ENCODE assay signal across 11 cellular contexts in the genomic region with DNA sequence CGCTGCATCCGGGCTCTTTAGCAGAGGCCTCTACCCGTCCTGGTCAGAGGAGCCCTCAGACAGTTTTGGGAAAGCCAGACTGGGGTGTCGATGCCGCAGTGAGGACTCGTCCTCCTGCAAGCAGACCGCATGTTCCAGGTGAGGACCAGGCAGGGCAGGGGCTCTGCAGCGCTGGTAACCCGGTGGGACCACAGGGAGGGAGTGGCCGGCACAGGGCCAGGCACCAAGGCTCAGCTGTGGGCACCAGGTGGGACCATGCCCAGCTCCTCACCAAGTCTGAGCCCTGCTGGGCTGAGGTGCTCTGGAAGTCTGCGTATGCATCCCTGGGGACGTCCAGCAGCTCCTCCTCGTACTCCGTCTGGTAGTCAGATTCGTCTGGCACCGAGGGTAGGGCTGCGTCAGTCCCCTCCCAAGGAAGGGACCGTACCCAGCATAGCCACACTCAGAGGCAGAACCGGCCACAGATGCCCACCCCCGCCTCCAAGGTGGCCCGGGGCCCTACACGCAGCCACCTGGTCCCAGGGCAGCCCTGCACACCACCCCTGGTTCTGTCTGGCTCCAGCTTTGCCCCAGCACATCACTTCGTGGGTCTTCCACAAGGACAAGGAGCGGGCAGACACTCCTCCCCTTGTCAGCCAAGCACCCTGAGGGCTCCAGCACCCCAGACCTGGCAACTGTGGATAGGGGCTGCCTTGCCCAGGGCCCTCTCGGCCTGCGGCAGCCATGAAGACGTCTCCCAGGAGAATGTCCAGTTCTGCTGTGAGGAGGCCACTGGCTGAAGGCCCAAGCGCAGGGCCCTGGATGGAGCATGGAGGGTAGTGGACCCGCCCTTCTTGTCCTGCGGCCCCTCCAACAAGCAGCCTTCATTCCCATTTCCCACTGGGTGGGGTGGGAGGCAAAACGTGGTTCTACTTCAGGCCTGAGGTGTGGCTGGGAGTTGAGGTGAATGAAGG. TPM values are rescaled to one million over a fixed set of nuclear protein-coding genes. Genes with fewer than 3 reads are reported as not detected.
DNase-seq lines count a peak whose midpoint lies in the region; ATAC-seq and TF ChIP-seq lines count a peak whose summit lies in the region.
"Had no signal": no experiment of that assay in that cellular context is flagged by ENCODE, and none has a peak within 500 bp of the region (broad histone marks: within the 10 kb centered on the region; RNA-seq: fewer than 3 reads in every experiment).

No MANE protein-coding gene starts in this region.

- no peaks in the 10 kb centered on the region for H3K27me3 ChIP-seq in right lobe of liver
- H3K27me3 ChIP-seq in upper lobe of right lung = no peaks in the 10 kb centered on the region
- H3K27me3 ChIP-seq in lower lobe of right lung (ENCODE audit: low read depth) = no peaks in the 10 kb centered on the region
- no peaks in the 10 kb centered on the region for H3K27me3 ChIP-seq in testis

- CTCF ChIA-PET in activated CD8-positive, alpha-beta T cell treated with anti-CD3 and anti-CD28 coated beads for 36 hours (lab: Charles Lee) = interaction anchor here (1.4 to 1.5 kb wide), 2 partner anchors 15 to 38 kb away, joined by 3 read pairs; a partner anchor contains a TSS

- intact Hi-C loops in activated CD8-positive, alpha-beta T cell treated with anti-CD3 and anti-CD28 coated beads for 36 hours (cut with micrococcal nuclease) = no loop called here
- intact Hi-C loops in right lobe of liver (cut with DNase I) (no loop called here), upper lobe of right lung (cut with DNase I) (no loop called here), lower lobe of right lung (cut with DNase I) (no loop called here), testis (cut with DNase I; ENCODE audit: low total_unique reads) (no loop called here)

- TF ChIP-seq POLR2A in right lobe of liver (IDR thresholded peaks at IDR 0.05) (no peak), testis (IDR thresholded peaks at IDR 0.05) (no peak)

- H3K9me3 ChIP-seq in right lobe of liver = no peaks in the 10 kb centered on the region
- H3K9me3 ChIP-seq in upper lobe of right lung = no peaks in the 10 kb centered on the region
- H3K9me3 ChIP-seq in lower lobe of right lung = no peaks in the 10 kb centered on the region
- H3K9me3 ChIP-seq in testis = no peaks in the 10 kb centered on the region

- peaks cover 34% of the 10 kb centered on the region for H3K4me1 Mint-ChIP-seq in activated CD8-positive, alpha-beta T cell treated with anti-CD3 and anti-CD28 coated beads for 36 hours (ENCODE audit: low read depth)

- no peaks in the 10 kb centered on the region for H3K9me3 Mint-ChIP-seq in activated CD8-positive, alpha-beta T cell treated with anti-CD3 and anti-CD28 coated beads for 36 hours

- H3K4me1 ChIP-seq in right lobe of liver = peaks cover 0 to 15% (median 0%) of the 10 kb centered on the region in 4 donors
- H3K4me1 ChIP-seq in upper lobe of right lung = peaks cover 10% of the 10 kb centered on the region
- peaks cover 16% of the 10 kb centered on the region for H3K4me1 ChIP-seq in lower lobe of right lung
- H3K4me1 ChIP-seq in testis = peaks cover 40% of the 10 kb centered on the region

- TF ChIP-seq CTCF in activated CD8-positive, alpha-beta T cell treated with anti-CD3 and anti-CD28 coated beads for 36 hours (IDR thresholded peaks at IDR 0.05) = no peak
- TF ChIP-seq CTCF in right lobe of liver (IDR thresholded peaks at IDR 0.05) = no peak
- TF ChIP-seq CTCF in upper lobe of right lung (IDR thresholded peaks at IDR 0.05) = no peak
- no peak for TF ChIP-seq CTCF in lower lobe of right lung (IDR thresholded peaks at IDR 0.05)
- no peak for TF ChIP-seq CTCF in testis (IDR thresholded peaks at IDR 0.05)

- H3K4me3 ChIP-seq in right lobe of liver (no peak overlapping the region), upper lobe of right lung (no peak overlapping the region), lower lobe of right lung (no peak overlapping the region), testis (no peak overlapping the region)

- no peak for ATAC-seq in activated CD8-positive, alpha-beta T cell treated with anti-CD3 and anti-CD28 coated beads for 36 hours
- ATAC-seq in right lobe of liver (no peak), upper lobe of right lung (no peak), lower lobe of right lung (no peak)

- peak; percentile 13 for DNase-seq in activated naive CD4-positive, alpha-beta T cell treated with anti-CD3 and anti-CD28 coated beads, Interleukin-2, amount 50 U/mL, for 16 hours
- DNase-seq in activated naive CD4-positive, alpha-beta T cell treated with Interleukin-2 at 50 U/mL for 16 hours = no peak
- DNase-seq in activated CD8-positive, alpha-beta T cell treated with anti-CD3 and anti-CD28 coated beads for 36 hours = no peak
- DNase-seq in right lobe of liver = peak; percentile 31 to 60 (median 51)
- DNase-seq in upper lobe of right lung = peak; percentile 66
- no peak for DNase-seq in SKM-1 treated with dmso at 0.1 percent for 144 hours (lab: John Stamatoyannopoulos, UW; ENCODE audit: unreplicated experiment)
- no peak for DNase-seq in lower lobe of right lung
- DNase-seq in testis = no peak
- DNase-seq: NCI-H146, nucleus accumbens had no signal

- H3K36me3 ChIP-seq in right lobe of liver = no peaks in the 10 kb centered on the region
- no peaks in the 10 kb centered on the region for H3K36me3 ChIP-seq in upper lobe of right lung
- H3K36me3 ChIP-seq in lower lobe of right lung = no peaks in the 10 kb centered on the region
- no peaks in the 10 kb centered on the region for H3K36me3 ChIP-seq in testis (ENCODE audit: low read depth, missing control alignments)

- peaks cover 11% of the 10 kb centered on the region for H3K36me3 Mint-ChIP-seq in activated CD8-positive, alpha-beta T cell treated with anti-CD3 and anti-CD28 coated beads for 36 hours (ENCODE audit: low read depth)

- WGBS in right lobe of liver (ENCODE audit: insufficient coverage, low coverage, low lambda C conversion rate, missing lambda C conversion rate) = no CpG with 5 or more reads among the region's 31 CpGs
- WGBS in testis, 2 donors = 81 to 88% methylated on average over 18 to 31 of the region's 31 CpGs

- POLR2A ChIA-PET in activated CD8-positive, alpha-beta T cell treated with anti-CD3 and anti-CD28 coated beads for 36 hours (lab: Charles Lee) = interaction anchor here (0.6 kb wide), 1 partner anchor 17 kb away, joined by 3 read pairs; no protein-coding TSS in a partner anchor

- no peak overlapping the region for H3K27ac ChIP-seq in right lobe of liver
- no peak overlapping the region for H3K27ac ChIP-seq in upper lobe of right lung
- no peak overlapping the region for H3K27ac ChIP-seq in lower lobe of right lung
- H3K27ac ChIP-seq in testis = peak overlapping the region in 1 of 2 donors; percentile 92

- H3K27me3 Mint-ChIP-seq in activated CD8-positive, alpha-beta T cell treated with anti-CD3 and anti-CD28 coated beads for 36 hours = no peaks in the 10 kb centered on the region

- peak overlapping the region; percentile 83 for H3K4me3 Mint-ChIP-seq in activated CD8-positive, alpha-beta T cell treated with anti-CD3 and anti-CD28 coated beads for 36 hours

- peak overlapping the region; percentile 91 for H3K27ac Mint-ChIP-seq in activated CD8-positive, alpha-beta T cell treated with anti-CD3 and anti-CD28 coated beads for 36 hours

RNA-seq across cellular contexts. Expression of a gene that starts 1.5 kb away (rescaled TPM):
- total RNA-seq in activated CD8-positive, alpha-beta T cell treated with anti-CD3 and anti-CD28 coated beads for 36 hours = 100 to 1,000 TPM; 112 to 116 TPM
- total RNA-seq in right lobe of liver (10 to 100 TPM; 15.6 to 55.4 (median 20.1) TPM), upper lobe of right lung (23.9 TPM), lower lobe of right lung (20.7 TPM), testis (100 to 1,000 TPM in 1 of 2 donors, 10 to 100 TPM in 1; 81.7 to 105 TPM)
- 42.5 TPM for polyA plus RNA-seq in testis (ENCODE audit: insufficient read depth, low read depth, low replicate concordance)

RNA-seq across cellular contexts. Expression of a gene that starts 19.5 kb away (rescaled TPM):
- total RNA-seq in activated CD8-positive, alpha-beta T cell treated with anti-CD3 and anti-CD28 coated beads for 36 hours = not detected
- total RNA-seq in right lobe of liver = 10 to 100 TPM in 2 of 6 experiments, 1 to 10 TPM in 4; 3.3 to 11.5 (median 7.5) TPM
- not detected for total RNA-seq in upper lobe of right lung
- 0.15 TPM for total RNA-seq in lower lobe of right lung
- 1 to 10 TPM; 2.0 to 2.2 TPM for total RNA-seq in testis
- polyA plus RNA-seq in testis (ENCODE audit: insufficient read depth, low read depth, low replicate concordance) = 0.37 TPM
- total RNA-seq: bronchial epithelial cell had no signal

RNA-seq across cellular contexts. Expression of a gene that starts 37.4 kb away (rescaled TPM):
- total RNA-seq in activated CD8-positive, alpha-beta T cell treated with anti-CD3 and anti-CD28 coated beads for 36 hours = under 1 TPM; 0.72 to 0.95 TPM
- 1 to 10 TPM; 4.7 to 8.0 (median 5.7) TPM for total RNA-seq in right lobe of liver
- 6.5 TPM for total RNA-seq in upper lobe of right lung
- 6.9 TPM for total RNA-seq in lower lobe of right lung
- total RNA-seq in testis = 1 to 10 TPM; 4.6 to 8.0 TPM
- 2.5 TPM for polyA plus RNA-seq in testis (ENCODE audit: insufficient read depth, low read depth, low replicate concordance)

RNA-seq across cellular contexts. Expression of a gene that starts 37.7 kb away (rescaled TPM):
- 1 to 10 TPM; 8.1 to 9.0 TPM for total RNA-seq in activated CD8-positive, alpha-beta T cell treated with anti-CD3 and anti-CD28 coated beads for 36 hours
- total RNA-seq in right lobe of liver (10 to 100 TPM in 3 of 6 experiments, 1 to 10 TPM in 3; 3.3 to 14.4 (median 10.6) TPM), upper lobe of right lung (27.3 TPM), lower lobe of right lung (25.2 TPM), testis (10 to 100 TPM; 15.5 to 24.5 TPM)
- polyA plus RNA-seq in testis (ENCODE audit: insufficient read depth, low read depth, low replicate concordance) = 8.9 TPM

Comparison
In these comparisons a context has a peak if more than half of its experiments do, and no peak if none do; other contexts are left out.
1. DNase-seq: peak in activated naive CD4-positive, alpha-beta T cell treated with anti-CD3 and anti-CD28 coated beads, Interleukin-2, amount 50 U/mL, for 16 hours (single experiment), right lobe of liver (3 of 3) and upper lobe of right lung (single experiment); none in activated naive CD4-positive, alpha-beta T cell treated with Interleukin-2 at 50 U/mL for 16 hours (single experiment), activated CD8-positive, alpha-beta T cell treated with anti-CD3 and anti-CD28 coated beads for 36 hours (single experiment), SKM-1 treated with dmso at 0.1 percent for 144 hours (single experiment), lower lobe of right lung (single experiment) and testis (single experiment).